In genomic region chr2:55779459-55780421, GRCh38 we compare ENCODE assay signal across 15 cellular contexts.
A peak's percentile ranks its signal among the peaks of the same experiment; 100 is the strongest.
DNase-seq lines count a peak whose midpoint lies in the region; ATAC-seq and TF ChIP-seq lines count a peak whose summit lies in the region.
"Had no signal": no experiment of that assay in that cellular context is flagged by ENCODE, and none has a peak within 500 bp of the region (broad histone marks: within the 10 kb centered on the region; RNA-seq: fewer than 3 reads in every experiment).

No MANE protein-coding gene starts in this region.

- H3K27me3 ChIP-seq in adrenal gland (no peaks in the 10 kb centered on the region), esophagus squamous epithelium (no peaks in the 10 kb centered on the region)

- no peak overlapping the region for H3K4me3 ChIP-seq in AG10803 (ENCODE audit: low read length)
- H3K4me3 ChIP-seq in adrenal gland: no peak overlapping the region
- H3K4me3 ChIP-seq in esophagus squamous epithelium: no peak overlapping the region
- H3K4me3 ChIP-seq: GM23338, lung had no signal

- H3K9me3 ChIP-seq in adrenal gland (replicated peaks in 1 of 3) (no peaks in the 10 kb centered on the region), esophagus squamous epithelium (no peaks in the 10 kb centered on the region)

- TF ChIP-seq POLR2A in adrenal gland (IDR thresholded peaks at IDR 0.05): no peak
- TF ChIP-seq POLR2A in esophagus squamous epithelium (IDR thresholded peaks at IDR 0.05): no peak

- H3K36me3 ChIP-seq in adrenal gland (replicated peaks in 1 of 2): no peaks in the 10 kb centered on the region
- H3K36me3 ChIP-seq in esophagus squamous epithelium: no peaks in the 10 kb centered on the region

- 37 to 54% (median 41%) methylated on average over 7 of the region's 7 CpGs for WGBS in adrenal gland, 4 donors
- 45 to 55% methylated on average over 7 of the region's 7 CpGs for WGBS in esophagus squamous epithelium, 2 donors

- TF ChIP-seq CTCF in AG10803 (conservative IDR thresholded peaks at IDR 0.05; ENCODE audit: low read length) (no peak), adrenal gland (IDR thresholded peaks at IDR 0.05) (no peak), esophagus squamous epithelium (IDR thresholded peaks at IDR 0.05) (no peak)

- H3K27ac ChIP-seq in adrenal gland: no peak overlapping the region
- no peak overlapping the region for H3K27ac ChIP-seq in esophagus squamous epithelium
- H3K27ac ChIP-seq: VCaP had no signal

- intact Hi-C loops in adrenal gland (cut with DNase I): no loop called here
- intact Hi-C loops in esophagus squamous epithelium (cut with DNase I): loop anchor here (5.0 kb wide), 1 partner anchor 178 kb away; no protein-coding TSS in a partner anchor

- H3K4me1 ChIP-seq in adrenal gland (replicated peaks in 1 of 2) (no peaks in the 10 kb centered on the region), esophagus squamous epithelium (peaks cover 0 to 5% (median 0%) of the 10 kb centered on the region in 3 donors)

- ATAC-seq in HG02798 (IDR thresholded peaks at IDR 0.05; ENCODE audit: poor library complexity, unreplicated experiment) (peak; percentile 27), GM18907 (IDR thresholded peaks at IDR 0.05; ENCODE audit: unreplicated experiment) (no peak)
- ATAC-seq: GM23338; stimulated activated naive CD8-positive, alpha-beta T cell treated with anti-CD3 and anti-CD28 coated beads, Interleukin-15, amount 100 ng/mL, for 72 hours had no signal

- DNase-seq in AG10803 (ENCODE audit: low read depth): peak; percentile 71
- peak in 5 of 7 donors; percentile 19 to 56 (median 35) for DNase-seq in adrenal gland
- peak; percentile 87 for DNase-seq in islet precursor cell
- DNase-seq in stimulated activated CD4-positive, alpha-beta T cell treated with anti-CD3 and anti-CD28 coated beads, Interleukin-15, amount 100 ng/mL, for 24 hours: no peak
- no peak for DNase-seq in esophagus squamous epithelium (lab: John Stamatoyannopoulos, UW)
- DNase-seq in activated CD8-positive, alpha-beta memory T cell treated with anti-CD3 and anti-CD28 coated beads for 24 hours: no peak
- DNase-seq: activated effector memory CD4-positive, alpha-beta T cell treated with anti-CD3 and anti-CD28 coated beads, Interleukin-2, amount 50 U/mL, for 16 hours; CD4-positive, CD25-positive, alpha-beta regulatory T cell; NCI-H69; stimulated activated naive CD8-positive, alpha-beta T cell treated with anti-CD3 and anti-CD28 coated beads, Interleukin-15, amount 100 ng/mL, for 72 hours had no signal

Comparison
In these comparisons a context has a peak if more than half of its experiments do, and no peak if none do; other contexts are left out.
1. DNase-seq: peak in AG10803 (single experiment), adrenal gland (5 of 7) and islet precursor cell (single experiment); none in stimulated activated CD4-positive, alpha-beta T cell treated with anti-CD3 and anti-CD28 coated beads, Interleukin-15, amount 100 ng/mL, for 24 hours (single experiment), esophagus squamous epithelium (single experiment) and activated CD8-positive, alpha-beta memory T cell treated with anti-CD3 and anti-CD28 coated beads for 24 hours (single experiment).